1 cellular context compared by ENCODE assay signal in genomic region chr17:42677921-42678781, GRCh38.
TF ChIP-seq lines count a peak whose summit lies in the region.

No MANE protein-coding gene starts in this region.

TF ChIP-seq in SK-N-SH, 30 proteins besides CTCF, POLR2A, EP300 and RAD21 (continued from another document):
- TF ChIP-seq YY1 (IDR thresholded peaks at IDR 0.05; ENCODE audit: low read depth) (peak; percentile 41; the same call in 1 of the 2 replicates), TAF1 (IDR thresholded peaks at IDR 0.05; ENCODE audit: borderline replicate concordance, low read depth, low read length) (peak; percentile 57), REST (IDR thresholded peaks at IDR 0.05; ENCODE audit: low read depth, low read length) (no peak), MXI1 (IDR thresholded peaks at IDR 0.05; ENCODE audit: low read depth, low read length) (peak; percentile 87), ELF1 (IDR thresholded peaks at IDR 0.05) (no peak), POLR2AphosphoS5 (IDR thresholded peaks at IDR 0.05; ENCODE audit: low read depth, low read length) (peak; percentile 87), ZBTB33 (IDR thresholded peaks at IDR 0.05; ENCODE audit: borderline replicate concordance, low read depth) (peak; percentile 80; the same call in 1 of the 2 replicates), CHD2 (IDR thresholded peaks at IDR 0.05; ENCODE audit: low read length, partially characterized antibody) (peak; percentile 97), RCOR1 (IDR thresholded peaks at IDR 0.05; ENCODE audit: low read length) (0 out of 2 replicates have a peak, but pooled peaks have one; percentile 10), SIN3A (IDR thresholded peaks at IDR 0.05; ENCODE audit: borderline replicate concordance, low read depth, low read length) (peak; percentile 37; the same call in 1 of the 2 replicates), PBX3 (IDR thresholded peaks at IDR 0.05) (0 out of 2 replicates have a peak, but pooled peaks have one; percentile 5)
